ENCODE assay signal across 1 cellular context in the genomic region with DNA sequence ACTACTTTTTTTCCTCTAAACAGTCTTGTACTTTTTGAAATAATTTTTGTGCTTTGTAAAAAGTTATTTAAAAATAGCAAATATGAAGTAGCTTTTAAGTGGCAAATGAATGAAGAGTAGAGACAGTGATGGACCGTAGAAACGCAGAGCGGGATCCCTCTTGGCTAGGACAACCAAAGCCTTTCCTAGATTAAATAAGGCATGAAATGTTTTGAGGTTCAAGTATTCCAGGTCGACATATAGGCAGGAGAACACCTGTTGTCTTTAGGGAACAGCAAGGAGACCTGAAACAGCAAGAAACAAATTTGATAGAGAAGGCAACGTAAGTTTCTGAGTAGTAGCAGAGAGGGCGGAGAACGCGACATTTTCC.
TF ChIP-seq lines count a peak whose summit lies in the region.

No MANE protein-coding gene starts in this region.

TF ChIP-seq in H1, 55 proteins besides CTCF, POLR2A, EP300 and RAD21 (continued from another document):
- TF ChIP-seq, protein P1, sequence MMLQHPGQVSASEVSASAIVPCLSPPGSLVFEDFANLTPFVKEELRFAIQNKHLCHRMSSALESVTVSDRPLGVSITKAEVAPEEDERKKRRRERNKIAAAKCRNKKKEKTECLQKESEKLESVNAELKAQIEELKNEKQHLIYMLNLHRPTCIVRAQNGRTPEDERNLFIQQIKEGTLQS (IDR thresholded peaks at IDR 0.05; ENCODE audit: insufficient read depth, low read depth, low read length), result no peak
- no peak for TF ChIP-seq GTF2F1 (IDR thresholded peaks at IDR 0.05; ENCODE audit: borderline replicate concordance, low read depth, low read length)
- TF ChIP-seq RFX5 (IDR thresholded peaks at IDR 0.05; ENCODE audit: borderline replicate concordance, low read depth, low read length), result no peak
- TF ChIP-seq RXRA (IDR thresholded peaks at IDR 0.05; ENCODE audit: insufficient read depth, low read depth, low read length), result no peak
- TF ChIP-seq ASH2L (IDR thresholded peaks at IDR 0.05; ENCODE audit: low read length), result no peak
- no peak for TF ChIP-seq JUN (IDR thresholded peaks at IDR 0.05; ENCODE audit: low read depth, low read length)
- no peak for TF ChIP-seq MAFK (IDR thresholded peaks at IDR 0.05; ENCODE audit: low read depth, low read length)
- TF ChIP-seq SUZ12 (IDR thresholded peaks at IDR 0.05; ENCODE audit: low read length), result no peak
- no peak for TF ChIP-seq SRF (IDR thresholded peaks at IDR 0.05; ENCODE audit: low read depth, low read length)
- no peak for TF ChIP-seq SP2 (IDR thresholded peaks at IDR 0.05; ENCODE audit: low read length)
- no peak for TF ChIP-seq RBBP5 (IDR thresholded peaks at IDR 0.05; ENCODE audit: borderline replicate concordance, low read depth, low read length)
- no peak for TF ChIP-seq HDAC6 (IDR thresholded peaks at IDR 0.05; ENCODE audit: low read depth, low read length)
- TF ChIP-seq, protein P2, sequence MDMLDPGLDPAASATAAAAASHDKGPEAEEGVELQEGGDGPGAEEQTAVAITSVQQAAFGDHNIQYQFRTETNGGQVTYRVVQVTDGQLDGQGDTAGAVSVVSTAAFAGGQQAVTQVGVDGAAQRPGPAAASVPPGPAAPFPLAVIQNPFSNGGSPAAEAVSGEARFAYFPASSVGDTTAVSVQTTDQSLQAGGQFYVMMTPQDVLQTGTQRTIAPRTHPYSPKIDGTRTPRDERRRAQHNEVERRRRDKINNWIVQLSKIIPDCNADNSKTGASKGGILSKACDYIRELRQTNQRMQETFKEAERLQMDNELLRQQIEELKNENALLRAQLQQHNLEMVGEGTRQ (IDR thresholded peaks at IDR 0.05; ENCODE audit: low read length), result no peak
